Comparison of ENCODE assay signal across 1 cellular context in genomic region chr9:130680836-130681768, GRCh38.
TF ChIP-seq lines count a peak whose summit lies in the region.

No MANE protein-coding gene starts in this region.

TF ChIP-seq in HEK293, 187 proteins besides CTCF, POLR2A, EP300 and RAD21 (continued from another document):
- TF ChIP-seq, protein P1, sequence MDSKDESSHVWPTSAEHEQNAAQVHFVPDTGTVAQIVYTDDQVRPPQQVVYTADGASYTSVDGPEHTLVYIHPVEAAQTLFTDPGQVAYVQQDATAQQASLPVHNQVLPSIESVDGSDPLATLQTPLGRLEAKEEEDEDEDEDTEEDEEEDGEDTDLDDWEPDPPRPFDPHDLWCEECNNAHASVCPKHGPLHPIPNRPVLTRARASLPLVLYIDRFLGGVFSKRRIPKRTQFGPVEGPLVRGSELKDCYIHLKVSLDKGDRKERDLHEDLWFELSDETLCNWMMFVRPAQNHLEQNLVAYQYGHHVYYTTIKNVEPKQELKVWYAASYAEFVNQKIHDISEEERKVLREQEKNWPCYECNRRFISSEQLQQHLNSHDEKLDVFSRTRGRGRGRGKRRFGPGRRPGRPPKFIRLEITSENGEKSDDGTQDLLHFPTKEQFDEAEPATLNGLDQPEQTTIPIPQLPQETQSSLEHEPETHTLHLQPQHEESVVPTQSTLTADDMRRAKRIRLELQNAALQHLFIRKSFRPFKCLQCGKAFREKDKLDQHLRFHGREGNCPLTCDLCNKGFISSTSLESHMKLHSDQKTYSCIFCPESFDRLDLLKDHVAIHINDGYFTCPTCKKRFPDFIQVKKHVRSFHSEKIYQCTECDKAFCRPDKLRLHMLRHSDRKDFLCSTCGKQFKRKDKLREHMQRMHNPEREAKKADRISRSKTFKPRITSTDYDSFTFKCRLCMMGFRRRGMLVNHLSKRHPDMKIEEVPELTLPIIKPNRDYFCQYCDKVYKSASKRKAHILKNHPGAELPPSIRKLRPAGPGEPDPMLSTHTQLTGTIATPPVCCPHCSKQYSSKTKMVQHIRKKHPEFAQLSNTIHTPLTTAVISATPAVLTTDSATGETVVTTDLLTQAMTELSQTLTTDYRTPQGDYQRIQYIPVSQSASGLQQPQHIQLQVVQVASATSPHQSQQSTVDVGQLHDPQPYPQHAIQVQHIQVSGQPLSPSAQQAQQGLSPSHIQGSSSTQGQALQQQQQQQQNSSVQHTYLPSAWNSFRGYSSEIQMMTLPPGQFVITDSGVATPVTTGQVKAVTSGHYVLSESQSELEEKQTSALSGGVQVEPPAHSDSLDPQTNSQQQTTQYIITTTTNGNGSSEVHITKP (tag by site-specific recombination; IDR thresholded peaks at IDR 0.05), result no peak
- peak; percentile 30; the same call in 1 of the 2 replicates for TF ChIP-seq ZNF341 (tag by site-specific recombination; IDR thresholded peaks at IDR 0.05; ENCODE audit: low read depth)
- no peak for TF ChIP-seq ZNF114 (tag by site-specific recombination; IDR thresholded peaks at IDR 0.05)
- no peak for TF ChIP-seq ZNF670 (tag by site-specific recombination; IDR thresholded peaks at IDR 0.05; ENCODE audit: low read depth)
- no peak for TF ChIP-seq ZNF747 (tag by site-specific recombination; IDR thresholded peaks at IDR 0.05)
- TF ChIP-seq ZNF174 (tag by site-specific recombination; IDR thresholded peaks at IDR 0.05), result no peak
- TF ChIP-seq, protein P2, sequence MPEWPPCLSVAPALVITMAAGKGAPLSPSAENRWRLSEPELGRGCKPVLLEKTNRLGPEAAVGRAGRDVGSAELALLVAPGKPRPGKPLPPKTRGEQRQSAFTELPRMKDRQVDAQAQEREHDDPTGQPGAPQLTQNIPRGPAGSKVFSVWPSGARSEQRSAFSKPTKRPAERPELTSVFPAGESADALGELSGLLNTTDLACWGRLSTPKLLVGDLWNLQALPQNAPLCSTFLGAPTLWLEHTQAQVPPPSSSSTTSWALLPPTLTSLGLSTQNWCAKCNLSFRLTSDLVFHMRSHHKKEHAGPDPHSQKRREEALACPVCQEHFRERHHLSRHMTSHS (tag by site-specific recombination; IDR thresholded peaks at IDR 0.05), result no peak
- TF ChIP-seq OSR2 (tag by site-specific recombination; IDR thresholded peaks at IDR 0.05), result no peak
- TF ChIP-seq ZBTB6 (tag by site-specific recombination; IDR thresholded peaks at IDR 0.05), result no peak
- no peak; the same call in 1 of the 2 replicates for TF ChIP-seq ZBTB44 (tag by site-specific recombination; IDR thresholded peaks at IDR 0.05)
- no peak for TF ChIP-seq ZNF416 (tag by site-specific recombination; IDR thresholded peaks at IDR 0.05)
